ENCODE assay signal across 8 cellular contexts in genomic region chr2:169584005-169584877, GRCh38. TPM values are rescaled to one million over a fixed set of nuclear protein-coding genes. Genes with fewer than 3 reads are reported as not detected.
DNase-seq lines count a peak whose midpoint lies in the region; ATAC-seq and TF ChIP-seq lines count a peak whose summit lies in the region.

Gene PPIG, plus strand, starts transcription at chr2:169584351. Its CDS starts 19,691 bp downstream, at chr2:169604042.

- no peak within 1 kb of the TSS for H2BK15ac ChIP-seq in mesendoderm (replicated peaks; ENCODE audit: low read depth)

- no peaks in the 10 kb centered on the region for H3K79me1 ChIP-seq in mesendoderm (ENCODE audit: low read length)

- H3K27me3 ChIP-seq in CD8-positive, alpha-beta T cell (ENCODE audit: insufficient read depth, low read length), result no peaks in the 10 kb centered on the region
- H3K27me3 ChIP-seq in endodermal cell (ENCODE audit: control insufficient read depth, insufficient read depth, low read length, poor library complexity, severe bottlenecking), result peaks cover 3% of the 10 kb centered on the region
- H3K27me3 ChIP-seq in mesendoderm (ENCODE audit: insufficient read depth, low read length, poor library complexity), result no peaks in the 10 kb centered on the region

- peak within 1 kb of the TSS; percentile 97 for H3K4me3 Mint-ChIP-seq in CD8-positive, alpha-beta T cell
- peak within 1 kb of the TSS; percentile 97 for H3K4me3 Mint-ChIP-seq in endodermal cell

- intact Hi-C loops in CD8-positive, alpha-beta T cell (cut with DNase I, micrococcal nuclease), result loop anchor here (1.0 to 10.0 kb wide), 8 partner anchors 11 to 1851 kb away; partner anchors contain the start of genes CFAP210 (in 2 of the 2), DCAF17 (in 2 of the 2), FASTKD1 (in 2 of the 2) and PHOSPHO2 (in 2 of the 2)

- H3K56ac ChIP-seq in mesendoderm (ENCODE audit: low read length), result peak within 1 kb of the TSS; percentile 97

- H3K9me3 Mint-ChIP-seq in CD8-positive, alpha-beta T cell, result no peaks in the 10 kb centered on the region
- peaks cover 18% of the 10 kb centered on the region for H3K9me3 Mint-ChIP-seq in endodermal cell

- peak within 1 kb of the TSS; percentile 25 for H3K18ac ChIP-seq in mesendoderm (ENCODE audit: low read length)

- no peak within 1 kb of the TSS for H4K8ac ChIP-seq in mesendoderm (ENCODE audit: low read depth, low read length)

- H2AK5ac ChIP-seq in mesendoderm (ENCODE audit: low read length), result no peak within 1 kb of the TSS

- no peak within 1 kb of the TSS for H2BK5ac ChIP-seq in mesendoderm (ENCODE audit: low read length)

- peak within 1 kb of the TSS; percentile 100 for H3K27ac Mint-ChIP-seq in CD8-positive, alpha-beta T cell
- peak within 1 kb of the TSS; percentile 100 for H3K27ac Mint-ChIP-seq in endodermal cell

- H3K23ac ChIP-seq in mesendoderm (ENCODE audit: low read length), result peak within 1 kb of the TSS; percentile 85

- H3K9me3 ChIP-seq in CD8-positive, alpha-beta T cell (ENCODE audit: low read length), result no peaks in the 10 kb centered on the region
- peaks cover 18% of the 10 kb centered on the region for H3K9me3 ChIP-seq in endodermal cell (ENCODE audit: control insufficient read depth, low read length)

- peak within 1 kb of the TSS; percentile 100 for H3K4me3 ChIP-seq in CD8-positive, alpha-beta T cell (ENCODE audit: low read depth, low read length)
- peak within 1 kb of the TSS; percentile 100 for H3K4me3 ChIP-seq in endodermal cell (ENCODE audit: low read length)
- peak within 1 kb of the TSS; percentile 95 for H3K4me3 ChIP-seq in mesendoderm (ENCODE audit: low read length)

- H4K5ac ChIP-seq in mesendoderm (ENCODE audit: low read length), result peak within 1 kb of the TSS; percentile 93

- TF ChIP-seq CTCF in CD8-positive, alpha-beta T cell (IDR thresholded peaks at IDR 0.05), result no peak
- TF ChIP-seq CTCF in endodermal cell (conservative IDR thresholded peaks at IDR 0.05), result no peak

- H3K4me2 ChIP-seq in mesendoderm (ENCODE audit: low read length), result peak within 1 kb of the TSS; percentile 78

- H3K36me3 Mint-ChIP-seq in CD8-positive, alpha-beta T cell, result peaks cover 14% of the 10 kb centered on the region
- peaks cover 8% of the 10 kb centered on the region for H3K36me3 Mint-ChIP-seq in endodermal cell (ENCODE audit: low read depth)

- POLR2A ChIA-PET in CD8-positive, alpha-beta T cell (lab: Charles Lee), result interaction anchor here (0.6 to 2.0 kb wide), 10 partner anchors 11 to 851 kb away, joined by 3 to 20 read pairs (median 4); partner anchors contain the start of genes BBS5, CFAP210, FASTKD1 and METTL5

- peak; percentile 91 for ATAC-seq in CD8-positive, alpha-beta T cell
- ATAC-seq in GM19463 (IDR thresholded peaks at IDR 0.05; ENCODE audit: unreplicated experiment), result peak; percentile 89

- peak within 1 kb of the TSS; percentile 38 for H3K4ac ChIP-seq in mesendoderm (ENCODE audit: low read depth, low read length)

- peaks cover 38% of the 10 kb centered on the region for H3K79me2 ChIP-seq in mesendoderm (ENCODE audit: control insufficient read depth, insufficient read depth, low read length)

- peak within 1 kb of the TSS; percentile 98 for H3K9ac ChIP-seq in endodermal cell (ENCODE audit: extremely low read depth, low read length, poor library complexity, severe bottlenecking)
- H3K9ac ChIP-seq in mesendoderm (ENCODE audit: low read length), result peak within 1 kb of the TSS; percentile 99

- H3K36me3 ChIP-seq in CD8-positive, alpha-beta T cell (ENCODE audit: insufficient read depth, low read length), result no peaks in the 10 kb centered on the region
- H3K36me3 ChIP-seq in endodermal cell (ENCODE audit: control insufficient read depth, insufficient read depth, low read length) (no peaks in the 10 kb centered on the region), mesendoderm (ENCODE audit: control insufficient read depth, insufficient read depth, low read length) (no peaks in the 10 kb centered on the region)

- CTCF ChIA-PET in CD8-positive, alpha-beta T cell (lab: Charles Lee), result interaction anchor here (0.9 kb wide), 1 partner anchor 11 kb away, joined by 3 read pairs; the partner anchor contains the start of gene FASTKD1

- 6 to 8% methylated on average over 32 to 49 of the region's 49 CpGs for WGBS in endodermal cell (ENCODE audit: insufficient coverage in 1 of 2, insufficient read length in 1 of 2), 2 experiments
- WGBS in mesendoderm (ENCODE audit: extremely low coverage, insufficient coverage, low lambda C conversion rate), result no CpG with 5 or more reads among the region's 49 CpGs

- H3K27me3 Mint-ChIP-seq in CD8-positive, alpha-beta T cell (ENCODE audit: low read depth), result no peaks in the 10 kb centered on the region
- H3K27me3 Mint-ChIP-seq in endodermal cell (ENCODE audit: insufficient read depth), result peaks cover 10% of the 10 kb centered on the region

- peaks cover 25% of the 10 kb centered on the region for H3K4me1 ChIP-seq in CD8-positive, alpha-beta T cell (ENCODE audit: insufficient read depth, low read length)
- H3K4me1 ChIP-seq in endodermal cell (ENCODE audit: control insufficient read depth, insufficient read depth, low read length), result no peaks in the 10 kb centered on the region
- peaks cover 3% of the 10 kb centered on the region for H3K4me1 ChIP-seq in mesendoderm (ENCODE audit: control insufficient read depth, low read depth, low read length)

- no peak within 1 kb of the TSS for H2BK120ac ChIP-seq in mesendoderm (ENCODE audit: low read depth, low read length)

- peak; percentile 74 to 92 (median 86) for DNase-seq in CD8-positive, alpha-beta T cell
- DNase-seq in HPDE6-E6E7 (ENCODE audit: extremely low spot score), result peak; percentile 91
- DNase-seq in NOMO-1 treated with DMSO at 0.1 percent for 48 hours (lab: John Stamatoyannopoulos, UW; ENCODE audit: unreplicated experiment), result peak; percentile 94
- peak; percentile 61 to 74 (median 67) for DNase-seq in activated CD8-positive, alpha-beta memory T cell treated with anti-CD3 and anti-CD28 coated beads for 48 hours (ENCODE audit: low read depth in 2 of 3, low spot score in 2 of 3)
- DNase-seq in endodermal cell, result peak; percentile 94
- DNase-seq in mesendoderm, result peak; percentile 96
- peak; percentile 76 for DNase-seq in stimulated activated CD8-positive, alpha-beta memory T cell treated with anti-CD3 and anti-CD28 coated beads, Interleukin-15, amount 100 ng/mL, for 1 hour (ENCODE audit: low read depth)

- H3K4me1 Mint-ChIP-seq in CD8-positive, alpha-beta T cell (ENCODE audit: low read depth), result peaks cover 39% of the 10 kb centered on the region
- H3K4me1 Mint-ChIP-seq in endodermal cell, result peaks cover 11% of the 10 kb centered on the region

- peak within 1 kb of the TSS; percentile 98 for H3K27ac ChIP-seq in CD8-positive, alpha-beta T cell (ENCODE audit: low read depth, low read length)
- peak within 1 kb of the TSS; percentile 87 for H3K27ac ChIP-seq in endodermal cell (ENCODE audit: low read depth, low read length)
- peak within 1 kb of the TSS; percentile 64 for H3K27ac ChIP-seq in mesendoderm (ENCODE audit: low read depth, low read length)

RNA-seq across cellular contexts. Expression of gene PPIG, which starts in this region (rescaled TPM):
- 100 to 1,000 TPM in 1 of 2 experiments, 10 to 100 TPM in 1; 89.8 to 104 TPM for total RNA-seq in CD8-positive, alpha-beta T cell
- 10 to 100 TPM; 59.5 to 72.7 TPM for total RNA-seq in endodermal cell
- polyA plus RNA-seq in endodermal cell (2013, experiment 1 of 2), result 50.7 TPM
- 49.7 TPM for polyA plus RNA-seq in endodermal cell (2013, experiment 2 of 2)
- polyA plus RNA-seq in mesendoderm (2013, experiment 1 of 2), result 143 TPM
- polyA plus RNA-seq in mesendoderm (2013, experiment 2 of 2), result 144 TPM

Comparison
In these comparisons a context has a peak if more than half of its experiments do, and no peak if none do; other contexts are left out.
1. Peak in every context shown above with its lines: DNase-seq, ATAC-seq, H3K4me3 ChIP-seq and H3K27ac ChIP-seq.